ENCODE assay signal across 17 cellular contexts in genomic region chr11:75334976-75335375, GRCh38. TPM values are rescaled to one million over a fixed set of nuclear protein-coding genes. Genes with fewer than 3 reads are reported as not detected.
DNase-seq lines count a peak whose midpoint lies in the region; ATAC-seq and TF ChIP-seq lines count a peak whose summit lies in the region.
"Had no signal": no experiment of that assay in that cellular context is flagged by ENCODE, and none has a peak within 500 bp of the region (broad histone marks: within the 10 kb centered on the region; RNA-seq: fewer than 3 reads in every experiment).

No MANE protein-coding gene starts in this region.

- H3K4me2 ChIP-seq in PC-9 (peak overlapping the region; percentile 46), trophoblast cell (ENCODE audit: low read length) (peak overlapping the region; percentile 25)

- peaks cover 46% of the 10 kb centered on the region for H3K4me1 ChIP-seq in CD8-positive, alpha-beta memory T cell (ENCODE audit: insufficient read depth, low read length)
- H3K4me1 ChIP-seq in PC-9 (replicated peaks; ENCODE audit: insufficient read depth) (peaks cover 75% of the 10 kb centered on the region), trophoblast cell (ENCODE audit: control insufficient read depth in 1 of 2, insufficient read depth in 2 of 2, low read length in 2 of 2) (peaks cover 52 to 69% of the 10 kb centered on the region in 2 experiments)

- no peak overlapping the region for H2AK5ac ChIP-seq in trophoblast cell (ENCODE audit: low read length)

- H3K9me3 Mint-ChIP-seq in CD8-positive, alpha-beta memory T cell: no peaks in the 10 kb centered on the region
- H3K9me3 Mint-ChIP-seq: activated T-cell treated with anti-CD3 and anti-CD28 coated beads, Interleukin-2, amount 50 U/mL, for 4 hours had no signal

- no peak overlapping the region for H3K4me3 ChIP-seq in CD8-positive, alpha-beta memory T cell (ENCODE audit: low read length)
- H3K4me3 ChIP-seq in PC-9 (no peak overlapping the region), fibroblast of villous mesenchyme (ENCODE audit: low read depth, low read length) (no peak overlapping the region), trophoblast cell (ENCODE audit: low read depth, low read length) (no peak overlapping the region)

- H2BK120ac ChIP-seq in trophoblast cell (ENCODE audit: insufficient read depth, low read length, poor library complexity): no peak overlapping the region

- no peak overlapping the region for H3K4ac ChIP-seq in trophoblast cell (ENCODE audit: low read depth, low read length)

- peaks cover 47% of the 10 kb centered on the region for H3K79me2 ChIP-seq in PC-9 (ENCODE audit: low read depth)
- H3K79me2 ChIP-seq in trophoblast cell (ENCODE audit: control insufficient read depth, insufficient read depth, low read length, poor library complexity): peaks cover 13% of the 10 kb centered on the region

- CTCF ChIA-PET in CD8-positive, alpha-beta memory T cell (lab: Charles Lee): interaction anchor here (0.8 to 1.6 kb wide), 3 partner anchors 11 to 50 kb away, joined by 3 to 4 read pairs (median 3); no protein-coding TSS in a partner anchor
- CTCF ChIA-PET in PC-9 (lab: Charles Lee): no interaction called here

- H3K9me3 ChIP-seq in CD8-positive, alpha-beta memory T cell (ENCODE audit: low read length): no peaks in the 10 kb centered on the region
- no peaks in the 10 kb centered on the region for H3K9me3 ChIP-seq in PC-9 (ENCODE audit: insufficient read depth, low read depth)
- no peaks in the 10 kb centered on the region for H3K9me3 ChIP-seq in trophoblast cell (ENCODE audit: insufficient read depth, low read depth, low read length)

- H3K27me3 Mint-ChIP-seq in CD8-positive, alpha-beta memory T cell: no peaks in the 10 kb centered on the region
- H3K27me3 Mint-ChIP-seq: activated CD4-positive, alpha-beta T cell treated with anti-CD3 and anti-CD28 coated beads, Interleukin-2, amount 10 ng/mL, durations not matched to agents 24 days and 14 days; T-helper 17 cell had no signal

- no peaks in the 10 kb centered on the region for H3K27me3 ChIP-seq in CD8-positive, alpha-beta memory T cell (ENCODE audit: insufficient read depth, low read length, poor library complexity, severe bottlenecking)
- H3K27me3 ChIP-seq in PC-9 (ENCODE audit: insufficient read depth, low read depth) (no peaks in the 10 kb centered on the region), trophoblast cell (ENCODE audit: insufficient read depth, low read length) (no peaks in the 10 kb centered on the region)

- no peak overlapping the region for H3K23ac ChIP-seq in trophoblast cell (ENCODE audit: low read length)

- H3K27ac ChIP-seq in CD8-positive, alpha-beta memory T cell (ENCODE audit: low read depth, low read length): peak overlapping the region; percentile 4
- H3K27ac ChIP-seq in PC-9 (peak overlapping the region; percentile 37; the same call in 1 of the 2 replicates), trophoblast cell (ENCODE audit: low read depth, low read length) (peak overlapping the region; percentile 65)

- TF ChIP-seq CTCF in PC-9 (conservative IDR thresholded peaks at IDR 0.05): no peak
- no peak for TF ChIP-seq CTCF in fibroblast of villous mesenchyme (IDR thresholded peaks at IDR 0.05; ENCODE audit: insufficient read depth, low read depth, low read length)

- H3K79me1 ChIP-seq in trophoblast cell (ENCODE audit: low read length): peaks cover 51% of the 10 kb centered on the region

- peak overlapping the region; percentile 27 for H4K8ac ChIP-seq in trophoblast cell (ENCODE audit: low read depth, low read length)

- H4K91ac ChIP-seq in trophoblast cell (ENCODE audit: low read depth, low read length): peak overlapping the region; percentile 40

- POLR2A ChIA-PET in CD8-positive, alpha-beta memory T cell (lab: Charles Lee): no interaction called here
- POLR2A ChIA-PET in PC-9 (lab: Charles Lee; ENCODE audit: unreplicated experiment): no interaction called here

- H3K36me3 ChIP-seq in CD8-positive, alpha-beta memory T cell (ENCODE audit: insufficient read depth, low read length): no peaks in the 10 kb centered on the region
- H3K36me3 ChIP-seq in PC-9 (ENCODE audit: low read depth) (no peaks in the 10 kb centered on the region), trophoblast cell (ENCODE audit: control insufficient read depth in 1 of 2, insufficient read depth in 2 of 2, low read length in 2 of 2) (no peaks in the 10 kb centered on the region)

- H2BK5ac ChIP-seq in trophoblast cell (ENCODE audit: low read depth, low read length, poor library complexity): peak overlapping the region; percentile 75

- no peak overlapping the region for H3K4me3 Mint-ChIP-seq in CD8-positive, alpha-beta memory T cell
- H3K4me3 Mint-ChIP-seq: activated CD4-positive, alpha-beta T cell treated with anti-CD3 and anti-CD28 coated beads, Interleukin-2, amount 10 ng/mL, durations not matched to agents 24 days and 14 days; activated T-cell treated with anti-CD3 and anti-CD28 coated beads, Interleukin-2, amount 50 U/mL, for 4 hours had no signal

- no peak for ATAC-seq in GM21737 (IDR thresholded peaks at IDR 0.05; ENCODE audit: unreplicated experiment)
- ATAC-seq: activated T-cell treated with anti-CD3 and anti-CD28 coated beads, Interleukin-2, amount 50 U/mL, for 4 hours; T-helper 17 cell had no signal

- H3K9me2 ChIP-seq in PC-9 (ENCODE audit: insufficient read depth): no peaks in the 10 kb centered on the region

- intact Hi-C loops in PC-9 (cut with micrococcal nuclease; ENCODE audit: unreplicated experiment): no loop called here

- H3K4me1 Mint-ChIP-seq in CD8-positive, alpha-beta memory T cell: peaks cover 42 to 73% (median 56%) of the 10 kb centered on the region in 3 donors

- no peak overlapping the region for H3K27ac Mint-ChIP-seq in CD8-positive, alpha-beta memory T cell
- H3K27ac Mint-ChIP-seq: T-helper 17 cell had no signal

- no peak overlapping the region for H3K9ac ChIP-seq in trophoblast cell (ENCODE audit: low read length)

- peaks cover 46% of the 10 kb centered on the region for H3F3A ChIP-seq in PC-9 (ENCODE audit: insufficient read depth, low read depth)

- no peaks in the 10 kb centered on the region for H4K20me1 ChIP-seq in PC-9 (ENCODE audit: insufficient read depth)

- no peak overlapping the region for H4K12ac ChIP-seq in trophoblast cell (ENCODE audit: low read depth, low read length)

- no TSS peak for BruUV-seq in PC-9 (replicated peaks; lab: Mats Ljungman, UMichigan)

- H2BK12ac ChIP-seq in trophoblast cell (ENCODE audit: low read length): peak overlapping the region; percentile 42

- peak overlapping the region; percentile 14 for H3K18ac ChIP-seq in trophoblast cell (ENCODE audit: low read length)

- no CpG with 5 or more reads among the region's 11 CpGs for WGBS in trophoblast cell (ENCODE audit: extremely low coverage, insufficient coverage, insufficient read length)

- no peak overlapping the region for H2AFZ ChIP-seq in PC-9
- H2AFZ ChIP-seq in trophoblast cell (ENCODE audit: insufficient read depth, low read length, poor library complexity): no peak overlapping the region

- DNase-seq in CD8-positive, alpha-beta memory T cell: no peak
- no peak for DNase-seq in PC-9
- DNase-seq in fibroblast of villous mesenchyme (ENCODE audit: low read depth): peak; percentile 37
- DNase-seq in trophoblast cell: peak; percentile 78 to 84
- DNase-seq in activated naive CD4-positive, alpha-beta T cell treated with anti-CD3 and anti-CD28 coated beads, Interleukin-2, amount 50 U/mL, for 16 hours: no peak
- DNase-seq in COLO829 (ENCODE audit: low spot score): no peak
- no peak for DNase-seq in dedifferentiated amniotic fluid mesenchymal stem cell (ENCODE audit: extremely low spot score)
- DNase-seq: activated CD4-positive, alpha-beta T cell treated with anti-CD3 and anti-CD28 coated beads, Interleukin-2, amount 10 ng/mL, durations not matched to agents 24 days and 14 days; activated T-cell treated with anti-CD3 and anti-CD28 coated beads, Interleukin-2, amount 50 U/mL, for 4 hours; amniotic stem cell; DMS53; hippocampal formation; NCI-H1694 treated with DMSO at 0.1 percent for 48 hours; NCI-H524 treated with DMSO at 0.1 percent for 48 hours; occipital lobe; T-helper 17 cell had no signal

- H3K36me3 Mint-ChIP-seq in CD8-positive, alpha-beta memory T cell: no peaks in the 10 kb centered on the region

- no peak overlapping the region for H3K14ac ChIP-seq in trophoblast cell (ENCODE audit: low read length)

RNA-seq across cellular contexts. Expression of gene ARRB1, which starts 16.5 kb away (rescaled TPM):
- total RNA-seq in CD8-positive, alpha-beta memory T cell: 10 to 100 TPM in 1 of 2 experiments, 1 to 10 TPM in 1; 9.9 to 10.6 TPM
- 5.5 TPM for polyA plus RNA-seq in CD8-positive, alpha-beta memory T cell
- total RNA-seq in PC-9 (2021): 31.8 and 43.6 TPM in 2 replicates
- 27.1 and 33.2 TPM in 2 replicates for total RNA-seq in fibroblast of villous mesenchyme
- 34.1 and 34.7 TPM in 2 replicates for polyA plus RNA-seq in trophoblast cell (2013)

Comparison
In these comparisons a context has a peak if more than half of its experiments do, and no peak if none do; other contexts are left out.
1. DNase-seq: peak in fibroblast of villous mesenchyme (single experiment) and trophoblast cell (2 of 2); none in CD8-positive, alpha-beta memory T cell (0 of 5), PC-9 (0 of 2), activated naive CD4-positive, alpha-beta T cell treated with anti-CD3 and anti-CD28 coated beads, Interleukin-2, amount 50 U/mL, for 16 hours (single experiment), COLO829 (single experiment) and dedifferentiated amniotic fluid mesenchymal stem cell (single experiment).
2. H3K27ac ChIP-seq: peak in every context shown above with its lines; median percentile 65 in trophoblast cell; 37 in PC-9; 4 in CD8-positive, alpha-beta memory T cell.